Comparison of ENCODE assay signal across 10 cellular contexts in genomic region chr5:14741721-14742426, GRCh38.
A peak's percentile ranks its signal among the peaks of the same experiment; 100 is the strongest.
DNase-seq lines count a peak whose midpoint lies in the region; ATAC-seq and TF ChIP-seq lines count a peak whose summit lies in the region.
"Had no signal": no experiment of that assay in that cellular context is flagged by ENCODE, and none has a peak within 500 bp of the region (broad histone marks: within the 10 kb centered on the region; RNA-seq: fewer than 3 reads in every experiment).

No MANE protein-coding gene starts in this region.

- POLR2A ChIA-PET in activated naive CD8-positive, alpha-beta T cell treated with anti-CD3 and anti-CD28 coated beads, Interleukin-2, amount 10 ng/mL, durations not matched to agents 7 days and 5 days (lab: Charles Lee): no interaction called here
- POLR2A ChIA-PET in PC-3 (lab: Charles Lee; ENCODE audit: unreplicated experiment): no interaction called here

- no peaks in the 10 kb centered on the region for H3K9me3 ChIP-seq in skeletal muscle tissue (ENCODE audit: control insufficient read depth in 3 of 3, low read length in 3 of 3)
- H3K9me3 ChIP-seq in PC-3 (ENCODE audit: low read length): no peaks in the 10 kb centered on the region

- H3K9me2 ChIP-seq in PC-3 (replicated peaks; ENCODE audit: low read length): no peaks in the 10 kb centered on the region

- no peak overlapping the region for H3K4me2 ChIP-seq in PC-3 (ENCODE audit: low read length)

- intact Hi-C loops in PC-3 (cut with micrococcal nuclease): loop anchor here (10.0 kb wide), 1 partner anchor 63 kb away; no protein-coding TSS in a partner anchor

- H3K4me1 ChIP-seq in skeletal muscle tissue (ENCODE audit: control insufficient read depth in 3 of 3, insufficient read depth in 3 of 3, low read length in 3 of 3) (peaks cover 34 to 67% (median 61%) of the 10 kb centered on the region in 3 donors), PC-3 (ENCODE audit: insufficient read depth, low read length) (peaks cover 37% of the 10 kb centered on the region)

- H3K9me3 Mint-ChIP-seq in activated T-cell treated with anti-CD3 and anti-CD28 coated beads, Interleukin-2, amount 50 U/mL, for 72 hours: no peaks in the 10 kb centered on the region
- H3K9me3 Mint-ChIP-seq in activated naive CD8-positive, alpha-beta T cell treated with anti-CD3 and anti-CD28 coated beads, Interleukin-2, amount 10 ng/mL, durations not matched to agents 7 days and 5 days: no peaks in the 10 kb centered on the region

- peaks cover 18 to 39% (median 21%) of the 10 kb centered on the region in 3 donors for H3K36me3 ChIP-seq in skeletal muscle tissue (ENCODE audit: control insufficient read depth in 3 of 3, insufficient read depth in 3 of 3, low read length in 3 of 3)
- H3K36me3 ChIP-seq in PC-3 (ENCODE audit: low read depth, low read length): no peaks in the 10 kb centered on the region
- H3K36me3 ChIP-seq: cardiac muscle cell had no signal

- no peaks in the 10 kb centered on the region for H3K27me3 Mint-ChIP-seq in activated T-cell treated with anti-CD3 and anti-CD28 coated beads, Interleukin-2, amount 50 U/mL, for 72 hours (ENCODE audit: low read depth)
- no peaks in the 10 kb centered on the region for H3K27me3 Mint-ChIP-seq in activated naive CD8-positive, alpha-beta T cell treated with anti-CD3 and anti-CD28 coated beads, Interleukin-2, amount 10 ng/mL, durations not matched to agents 7 days and 5 days

- no peaks in the 10 kb centered on the region for H4K20me1 ChIP-seq in PC-3 (ENCODE audit: low read length)

- H3K27ac ChIP-seq in skeletal muscle tissue (ENCODE audit: low read depth, low read length) (peak overlapping the region; percentile 24), PC-3 (ENCODE audit: low read length) (no peak overlapping the region)
- H3K27ac ChIP-seq: cardiac muscle cell had no signal

- peaks cover 2 to 4% of the 10 kb centered on the region in 2 donors for H3K36me3 Mint-ChIP-seq in activated T-cell treated with anti-CD3 and anti-CD28 coated beads, Interleukin-2, amount 50 U/mL, for 72 hours (ENCODE audit: insufficient read depth in 2 of 2)
- H3K36me3 Mint-ChIP-seq in activated naive CD8-positive, alpha-beta T cell treated with anti-CD3 and anti-CD28 coated beads, Interleukin-2, amount 10 ng/mL, durations not matched to agents 7 days and 5 days: peaks cover 7% of the 10 kb centered on the region

- no peaks in the 10 kb centered on the region for H3K79me2 ChIP-seq in PC-3 (ENCODE audit: low read length)

- CTCF ChIA-PET in PC-3 (lab: Charles Lee): no interaction called here

- peak overlapping the region in 1 of 3 donors; percentile 33 for H3K9ac ChIP-seq in skeletal muscle tissue (ENCODE audit: low read depth in 1 of 3, low read length in 3 of 3)
- no peak overlapping the region for H3K9ac ChIP-seq in PC-3 (ENCODE audit: low read length)

- no peak for TF ChIP-seq CTCF in PC-3 (conservative IDR thresholded peaks at IDR 0.05; ENCODE audit: low read depth, low read length)

- H3K4me3 ChIP-seq in skeletal muscle tissue (ENCODE audit: low read length in 3 of 3): no peak overlapping the region
- no peak overlapping the region for H3K4me3 ChIP-seq in PC-3 (ENCODE audit: low read length)
- H3K4me3 ChIP-seq: cardiac muscle cell had no signal

- no peak overlapping the region for H3K4me3 Mint-ChIP-seq in activated T-cell treated with anti-CD3 and anti-CD28 coated beads, Interleukin-2, amount 50 U/mL, for 72 hours
- peak overlapping the region; percentile 44 for H3K4me3 Mint-ChIP-seq in activated naive CD8-positive, alpha-beta T cell treated with anti-CD3 and anti-CD28 coated beads, Interleukin-2, amount 10 ng/mL, durations not matched to agents 7 days and 5 days

- no peak overlapping the region for H2AFZ ChIP-seq in PC-3 (ENCODE audit: low read length)

- no peaks in the 10 kb centered on the region for H3K27me3 ChIP-seq in skeletal muscle tissue (ENCODE audit: control insufficient read depth in 3 of 3, insufficient read depth in 3 of 3, low read length in 3 of 3)
- no peaks in the 10 kb centered on the region for H3K27me3 ChIP-seq in PC-3 (ENCODE audit: low read length)
- H3K27me3 ChIP-seq: cardiac muscle cell had no signal

- BruUV-seq in PC-3 (replicated peaks; lab: Mats Ljungman, UMichigan): no TSS peak

- peak in 1 of 2 donors; percentile 7 for DNase-seq in activated T-cell treated with anti-CD3 and anti-CD28 coated beads, Interleukin-2, amount 50 U/mL, for 72 hours
- no peak for DNase-seq in activated T-cell treated with anti-CD3 and anti-CD28 coated beads, Interleukin-2, amount 50 U/mL, for 1 hour
- DNase-seq in NCI-H2227 treated with DMSO at 0.1 percent for 48 hours (lab: John Stamatoyannopoulos, UW): peak; percentile 43
- no peak for DNase-seq in activated naive CD8-positive, alpha-beta T cell treated with anti-CD3 and anti-CD28 coated beads, Interleukin-2, amount 10 ng/mL, durations not matched to agents 7 days and 5 days
- no peak for DNase-seq in PC-3
- DNase-seq in NCI-H526 (lab: John Stamatoyannopoulos, UW): no peak
- DNase-seq in cerebellum (ENCODE audit: low spot score): no peak
- DNase-seq: MM.1S had no signal

- peaks cover 24% of the 10 kb centered on the region for H3K4me1 Mint-ChIP-seq in activated T-cell treated with anti-CD3 and anti-CD28 coated beads, Interleukin-2, amount 50 U/mL, for 72 hours (ENCODE audit: low read depth)
- peaks cover 28% of the 10 kb centered on the region for H3K4me1 Mint-ChIP-seq in activated naive CD8-positive, alpha-beta T cell treated with anti-CD3 and anti-CD28 coated beads, Interleukin-2, amount 10 ng/mL, durations not matched to agents 7 days and 5 days

- H3F3A ChIP-seq in PC-3 (ENCODE audit: low read length, unreplicated experiment): no peaks in the 10 kb centered on the region

- H3K27ac Mint-ChIP-seq in activated T-cell treated with anti-CD3 and anti-CD28 coated beads, Interleukin-2, amount 50 U/mL, for 72 hours: no peak overlapping the region
- peak overlapping the region; percentile 42 for H3K27ac Mint-ChIP-seq in activated naive CD8-positive, alpha-beta T cell treated with anti-CD3 and anti-CD28 coated beads, Interleukin-2, amount 10 ng/mL, durations not matched to agents 7 days and 5 days

- ATAC-seq in activated T-cell treated with anti-CD3 and anti-CD28 coated beads, Interleukin-2, amount 50 U/mL, for 72 hours (replicated peaks in 1 of 2): peak; percentile 47 to 59
- ATAC-seq in activated naive CD8-positive, alpha-beta T cell treated with anti-CD3 and anti-CD28 coated beads, Interleukin-2, amount 10 ng/mL, durations not matched to agents 7 days and 5 days (ENCODE audit: low read depth): peak; percentile 93
- ATAC-seq in PC-3: no peak
